ENCODE assay signal across 33 cellular contexts in the genomic region with DNA sequence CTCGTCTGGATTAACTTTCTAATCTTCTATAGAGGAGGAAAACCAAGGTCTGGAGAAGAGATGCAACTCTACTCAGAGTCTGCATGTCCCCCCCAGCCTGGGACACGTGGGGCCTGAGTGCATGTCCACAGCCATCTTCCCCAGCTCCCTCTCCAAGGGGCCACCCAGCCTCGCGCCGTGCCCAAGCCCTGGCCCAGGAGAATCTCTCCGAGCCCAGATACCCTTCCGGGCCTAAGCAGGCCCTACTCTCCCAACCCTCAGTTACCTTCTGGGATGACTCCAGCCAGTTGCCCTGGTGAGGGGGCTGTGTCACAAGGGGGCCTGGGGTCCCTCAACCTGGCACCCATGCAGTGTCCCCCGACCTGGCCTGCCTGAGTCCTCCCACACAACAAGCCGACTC.
"Had no signal": no experiment of that assay in that cellular context is flagged by ENCODE, and none has a peak within 500 bp of the region (broad histone marks: within the 10 kb centered on the region; RNA-seq: fewer than 3 reads in every experiment).

No MANE protein-coding gene starts in this region.

- H3K27me3 Mint-ChIP-seq: activated naive CD8-positive, alpha-beta T cell treated with anti-CD3 and anti-CD28 coated beads for 36 hours; natural killer cell treated with Interleukin-12 subunit alpha and Interleukin-12 subunit beta and Interleukin-15 and Interleukin-18, amount 100 ng/mL, for 72 hours; type B pancreatic cell had no signal

- H3K4me1 Mint-ChIP-seq: activated naive CD8-positive, alpha-beta T cell treated with anti-CD3 and anti-CD28 coated beads for 36 hours; immature natural killer cell had no signal

- H3K36me3 ChIP-seq: colonic mucosa had no signal

- H3K9me3 ChIP-seq: adrenal gland, body of pancreas, colonic mucosa had no signal

- FAIRE-seq: kidney, TTC549 had no signal

- H3K27ac ChIP-seq: adrenal gland, body of pancreas, colonic mucosa, skin epidermis, VCaP had no signal

- H3K36me3 Mint-ChIP-seq: activated naive CD8-positive, alpha-beta T cell treated with anti-CD3 and anti-CD28 coated beads for 36 hours; natural killer cell treated with Interleukin-12 subunit alpha and Interleukin-12 subunit beta and Interleukin-15 and Interleukin-18, amount 100 ng/mL, for 72 hours had no signal

- DNase-seq: activated CD4-positive, alpha-beta T cell treated with anti-CD3 and anti-CD28 coated beads for 48 hours; activated CD4-positive, alpha-beta T cell treated with anti-CD3 and anti-CD28 coated beads, Interleukin-2, amount 50 U/mL, for 48 hours; activated CD8-positive, alpha-beta memory T cell treated with anti-CD3 and anti-CD28 coated beads, Interleukin-2, amount 50 U/mL, for 4 hours; activated effector memory CD4-positive, alpha-beta T cell treated with anti-CD3 and anti-CD28 coated beads, Interleukin-2, amount 50 U/mL, for 16 hours; activated naive CD4-positive, alpha-beta T cell treated with anti-CD3 and anti-CD28 coated beads for 36 hours; activated naive CD8-positive, alpha-beta T cell treated with anti-CD3 and anti-CD28 coated beads for 36 hours; activated T-cell treated with anti-CD3 and anti-CD28 coated beads, Interleukin-2, amount 50 U/mL, for 1 hour; adrenal gland; body of pancreas; cerebellar nuclear complex; colonic mucosa; effector memory CD4-positive, alpha-beta T cell; foreskin fibroblast; head of caudate nucleus; hypothalamus; immature natural killer cell; kidney; left colon; stimulated activated CD4-positive, alpha-beta T cell treated with anti-CD3 and anti-CD28 coated beads, Interleukin-12 subunit alpha, Interleukin-12 subunit beta, amount 100 ng/mL, for 4 hours; stimulated activated CD4-positive, alpha-beta T cell treated with anti-CD3 and anti-CD28 coated beads, Interleukin-4, amount 100 ng/mL, for 1 hour; stimulated activated naive CD8-positive, alpha-beta T cell treated with anti-CD3 and anti-CD28 coated beads, Interleukin-15, Interleukin-2, amounts not matched to agents 100 U/mL and 50 U/mL, for 24 hours; substantia nigra; SW 1271; T-helper 9 cell had no signal

- ATAC-seq: activated CD4-positive, CD25-positive, alpha-beta regulatory T cell treated with anti-CD3 and anti-CD28 coated beads, Interleukin-2, amount 50 U/mL, for 24 hours; body of pancreas; left colon; natural killer cell treated with Interleukin-12 subunit alpha and Interleukin-12 subunit beta and Interleukin-15 and Interleukin-18, amount 100 ng/mL, for 72 hours; sciatic nerve; stimulated activated naive CD8-positive, alpha-beta T cell treated with anti-CD3 and anti-CD28 coated beads, Interleukin-15, Interleukin-2, amounts not matched to agents 100 U/mL and 50 U/mL, for 24 hours had no signal

- H3K9me3 Mint-ChIP-seq: activated naive CD8-positive, alpha-beta T cell treated with anti-CD3 and anti-CD28 coated beads for 36 hours; immature natural killer cell had no signal

- H3K4me3 Mint-ChIP-seq: activated naive CD4-positive, alpha-beta T cell treated with anti-CD3 and anti-CD28 coated beads for 36 hours; activated naive CD8-positive, alpha-beta T cell treated with anti-CD3 and anti-CD28 coated beads for 36 hours; activated T-helper 1 cell treated with anti-CD3 and anti-CD28 coated beads, Interleukin-12 subunit alpha, Interleukin-12 subunit beta, Interleukin-2, Interleukin-4 antibody, amounts not matched to agents 30 ng/mL and 10 ng/mL and 1 ng/mL, durations not matched to agents 14 hours and 24 hours and 36 hours; immature natural killer cell; natural killer cell treated with Interleukin-12 subunit alpha and Interleukin-12 subunit beta and Interleukin-15 and Interleukin-18, amount 100 ng/mL, for 72 hours; T-helper 1 cell treated with Interleukin-12 subunit alpha and Interleukin-12 subunit beta and Interleukin-4 antibody, amounts not matched to agents 30 μg/mL and 1 μg/mL, for 36 hours; type B pancreatic cell had no signal

- H3K4me1 ChIP-seq: adrenal gland, body of pancreas, colonic mucosa had no signal

- H3K4me3 ChIP-seq: adrenal gland, body of pancreas, colonic mucosa, skin epidermis had no signal

- H3K27ac Mint-ChIP-seq: activated naive CD4-positive, alpha-beta T cell treated with anti-CD3 and anti-CD28 coated beads for 36 hours; activated naive CD8-positive, alpha-beta T cell treated with anti-CD3 and anti-CD28 coated beads for 36 hours; activated T-helper 1 cell treated with anti-CD3 and anti-CD28 coated beads, Interleukin-12 subunit alpha, Interleukin-12 subunit beta, Interleukin-2, Interleukin-4 antibody, amounts not matched to agents 30 ng/mL and 10 ng/mL and 1 ng/mL, durations not matched to agents 14 hours and 24 hours and 36 hours; immature natural killer cell; natural killer cell treated with Interleukin-12 subunit alpha and Interleukin-12 subunit beta and Interleukin-15 and Interleukin-18, amount 100 ng/mL, for 72 hours; T-helper 1 cell treated with Interleukin-12 subunit alpha and Interleukin-12 subunit beta and Interleukin-4 antibody, amounts not matched to agents 30 μg/mL and 1 μg/mL, for 36 hours had no signal

- H3K27me3 ChIP-seq: adrenal gland, body of pancreas, colonic mucosa had no signal
